ENCODE assay signal across 8 cellular contexts in the genomic region with DNA sequence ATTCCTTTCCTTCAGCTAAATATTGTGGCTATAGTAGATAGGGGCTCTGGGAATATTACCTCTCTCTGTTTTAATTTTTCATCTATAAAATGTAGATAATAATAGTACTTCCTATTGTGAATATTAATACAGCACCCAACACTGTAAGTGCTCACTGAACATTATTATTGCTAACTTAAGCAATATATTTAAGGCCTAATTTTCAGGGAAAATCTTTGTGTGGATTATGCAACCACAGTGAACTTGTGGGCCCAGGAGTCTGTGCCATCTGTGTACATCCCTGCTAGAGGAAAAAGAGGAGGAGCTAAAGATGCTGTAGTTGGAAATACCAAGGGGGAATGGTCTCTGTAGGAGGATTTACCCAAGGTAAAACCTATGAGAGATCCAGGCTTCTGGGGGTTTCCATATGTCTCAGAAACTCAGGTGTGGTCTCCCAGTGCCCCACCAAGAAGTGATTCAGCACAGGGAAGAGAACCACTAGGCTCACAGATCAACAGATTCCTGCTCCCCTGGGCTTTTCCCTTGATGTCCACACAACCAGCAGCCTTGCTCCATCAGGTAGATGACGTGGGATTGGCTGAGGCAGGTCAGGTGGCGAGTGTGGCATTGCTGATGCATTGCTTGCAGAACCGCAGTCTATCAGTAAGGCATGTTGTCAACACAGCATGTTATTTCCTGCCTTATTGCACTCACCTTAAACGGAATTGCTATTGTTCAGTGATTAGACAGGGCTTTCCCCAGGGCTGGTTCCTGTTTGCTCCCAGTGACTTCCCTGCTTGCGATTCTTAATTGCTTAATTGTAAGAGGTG. TPM values are rescaled to one million over a fixed set of nuclear protein-coding genes. Genes with fewer than 3 reads are reported as not detected.
DNase-seq lines count a peak whose midpoint lies in the region; ATAC-seq and TF ChIP-seq lines count a peak whose summit lies in the region.

No MANE protein-coding gene starts in this region.

- H3K27me3 ChIP-seq in hepatocyte, result no peaks in the 10 kb centered on the region

- DNase-seq in NCI-H146 treated with DMSO at 0.1 percent for 48 hours (lab: John Stamatoyannopoulos, UW; ENCODE audit: unreplicated experiment) (peak; percentile 12), hepatocyte (ENCODE audit: low spot score) (peak; percentile 44), posterior cingulate gyrus (no peak)
- peak; percentile 83 for DNase-seq in activated CD8-positive, alpha-beta memory T cell treated with anti-CD3 and anti-CD28 coated beads, Interleukin-2, amount 50 U/mL, for 48 hours
- DNase-seq in stimulated activated CD8-positive, alpha-beta memory T cell treated with anti-CD3 and anti-CD28 coated beads, Interleukin-12 subunit alpha, Interleukin-12 subunit beta, amount 100 ng/mL, for 4 hours (ENCODE audit: low read depth), result peak; percentile 58

- TF ChIP-seq CTCF in hepatocyte (IDR thresholded peaks at IDR 0.05; ENCODE audit: poor library complexity), result no peak

- no peaks in the 10 kb centered on the region for H3K9me2 ChIP-seq in hepatocyte (replicated peaks; ENCODE audit: insufficient read depth)

- peaks cover 31% of the 10 kb centered on the region for H3K79me2 ChIP-seq in hepatocyte

- H3K4me3 ChIP-seq in hepatocyte, result no peak overlapping the region

- peaks cover 25% of the 10 kb centered on the region for H4K20me1 ChIP-seq in hepatocyte (ENCODE audit: insufficient read depth, poor library complexity, severe bottlenecking)

- H3K27ac ChIP-seq in hepatocyte, result peak overlapping the region; percentile 97

- intact Hi-C loops in posterior cingulate gyrus (cut with DNase I), result no loop called here

- WGBS in hepatocyte (ENCODE audit: low lambda C conversion rate, missing lambda C conversion rate), result 58% methylated on average over 5 of the region's 5 CpGs

- peaks cover 41% of the 10 kb centered on the region for H3K4me1 ChIP-seq in hepatocyte (ENCODE audit: insufficient read depth)

- ATAC-seq in GM18907 (IDR thresholded peaks at IDR 0.05; ENCODE audit: unreplicated experiment) (peak; percentile 45), GM18861 (IDR thresholded peaks at IDR 0.05; ENCODE audit: unreplicated experiment) (no peak), GM19328 (IDR thresholded peaks at IDR 0.05; ENCODE audit: unreplicated experiment) (no peak)

- no peaks in the 10 kb centered on the region for H3K9me3 ChIP-seq in hepatocyte (ENCODE audit: low read depth)

- H2AFZ ChIP-seq in hepatocyte, result no peak overlapping the region

- no peaks in the 10 kb centered on the region for H3K36me3 ChIP-seq in hepatocyte (replicated peaks; ENCODE audit: insufficient read depth, low read depth)

- no peak overlapping the region for H3K4me2 ChIP-seq in hepatocyte

RNA-seq across cellular contexts. Expression of gene N4BP1, which starts 1.6 kb away (rescaled TPM):
- total RNA-seq in hepatocyte, result 43.9 and 51.7 TPM in 2 replicates
- 21.2 and 31.6 TPM in 2 replicates for polyA plus RNA-seq in hepatocyte

Comparison
In these comparisons a context has a peak if more than half of its experiments do, and no peak if none do; other contexts are left out.
1. DNase-seq: peak in NCI-H146 treated with DMSO at 0.1 percent for 48 hours (single experiment), activated CD8-positive, alpha-beta memory T cell treated with anti-CD3 and anti-CD28 coated beads, Interleukin-2, amount 50 U/mL, for 48 hours (single experiment), hepatocyte (single experiment) and stimulated activated CD8-positive, alpha-beta memory T cell treated with anti-CD3 and anti-CD28 coated beads, Interleukin-12 subunit alpha, Interleukin-12 subunit beta, amount 100 ng/mL, for 4 hours (single experiment); none in posterior cingulate gyrus (0 of 10).